1 cellular context compared by ENCODE assay signal in genomic region chr4:106541253-106541652, GRCh38.
TF ChIP-seq lines count a peak whose summit lies in the region.

No MANE protein-coding gene starts in this region.

TF ChIP-seq in GM23338, 12 proteins besides CTCF, POLR2A, EP300 and RAD21 (continued from another document):
- no peak for TF ChIP-seq ZNF462 (CRISPR knock-in tag; IDR thresholded peaks at IDR 0.05)
- no peak for TF ChIP-seq EZH2 (IDR thresholded peaks at IDR 0.05; ENCODE audit: low read depth, unreplicated experiment)
- TF ChIP-seq REST (IDR thresholded peaks at IDR 0.05; ENCODE audit: unreplicated experiment) = no peak
